17 cellular contexts compared by ENCODE assay signal in the genomic region with DNA sequence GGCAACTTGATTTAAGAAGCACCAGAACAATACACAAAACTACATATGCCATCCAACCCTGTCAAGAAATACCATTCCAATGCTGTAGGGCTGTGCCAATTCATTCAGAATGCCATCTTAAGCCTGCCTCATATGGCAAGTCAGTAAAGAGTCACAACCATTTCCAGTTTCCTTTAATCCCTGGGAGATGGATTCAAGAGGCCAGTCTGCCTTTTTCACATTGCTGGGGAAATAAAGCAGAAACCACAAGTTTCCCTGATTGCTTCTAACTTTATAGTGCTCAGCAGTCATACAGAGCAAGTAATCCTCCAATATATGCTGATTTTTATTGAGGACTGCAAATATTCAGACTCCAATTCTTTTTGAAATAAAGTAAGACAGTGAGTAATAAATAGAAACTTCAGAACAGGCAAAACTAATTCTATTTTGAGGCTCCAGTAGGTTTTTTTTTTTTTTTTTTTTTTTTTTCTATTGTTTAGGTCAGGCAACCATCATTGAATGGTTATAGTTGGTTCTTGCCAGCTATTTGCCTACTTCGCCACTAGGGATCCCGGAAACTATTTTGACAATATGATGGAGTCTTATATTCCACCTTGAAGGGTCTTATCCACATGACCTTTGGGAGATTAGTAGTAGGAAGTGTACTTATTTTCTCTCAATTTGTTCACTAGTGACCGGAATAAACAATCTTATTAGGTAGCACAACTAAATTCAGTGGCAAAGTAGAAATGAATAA.
A peak's percentile ranks its signal among the peaks of the same experiment; 100 is the strongest.
DNase-seq lines count a peak whose midpoint lies in the region; ATAC-seq and TF ChIP-seq lines count a peak whose summit lies in the region.
"Had no signal": no experiment of that assay in that cellular context is flagged by ENCODE, and none has a peak within 500 bp of the region (broad histone marks: within the 10 kb centered on the region; RNA-seq: fewer than 3 reads in every experiment).

No MANE protein-coding gene starts in this region.

- no peaks in the 10 kb centered on the region for H3K36me3 ChIP-seq in mesenchymal stem cell (ENCODE audit: control insufficient read depth in 1 of 2, insufficient read depth in 2 of 2, low read depth in 1 of 2, low read length in 2 of 2)

- H4K20me1 ChIP-seq in H9 (ENCODE audit: control insufficient read depth, insufficient read depth, insufficient read length), result no peaks in the 10 kb centered on the region

- H3K9me3 Mint-ChIP-seq in H9, result no peaks in the 10 kb centered on the region

- no peak overlapping the region for H2BK120ac ChIP-seq in H9 (ENCODE audit: low read depth, low read length, poor library complexity, severe bottlenecking)
- H2BK120ac ChIP-seq in mesenchymal stem cell (ENCODE audit: low read depth, low read length), result no peak overlapping the region

- no peak overlapping the region for H2AFZ ChIP-seq in H9 (ENCODE audit: low read length)
- no peak overlapping the region for H2AFZ ChIP-seq in mesenchymal stem cell (ENCODE audit: low read depth, low read length)

- no peak for DNase-seq in AG09309 (ENCODE audit: low read depth)
- no peak for DNase-seq in H9
- DNase-seq in astrocyte of the spinal cord (ENCODE audit: low read depth, low spot score), result no peak
- DNase-seq in mesenchymal stem cell, result peak; percentile 19
- DNase-seq in KBM-7, result no peak
- DNase-seq in pons (ENCODE audit: low spot score), result no peak
- DNase-seq: activated CD8-positive, alpha-beta T cell treated with anti-CD3 and anti-CD28 coated beads, Interleukin-2, amount 10 ng/mL, durations not matched to agents 7 days and 5 days; activated T-cell treated with anti-CD3 and anti-CD28 coated beads, Interleukin-2, amount 50 U/mL, for 4 hours; NCI-H2029 treated with DMSO at 0.1 percent for 48 hours; NCI-H510A; SIG-M5; stimulated activated CD4-positive, alpha-beta T cell treated with anti-CD3 and anti-CD28 coated beads, Interleukin-2, amount 100 ng/mL, for 48 hours; T-helper 2 cell had no signal

- H3T11ph ChIP-seq in H9 (ENCODE audit: low read length), result no peak overlapping the region

- H4K91ac ChIP-seq in H9 (ENCODE audit: insufficient read length, low read depth, low read length) (no peak overlapping the region), mesenchymal stem cell (ENCODE audit: low read length) (no peak overlapping the region)

- H3K27ac Mint-ChIP-seq in H9, result no peak overlapping the region
- H3K27ac Mint-ChIP-seq: activated CD8-positive, alpha-beta T cell treated with anti-CD3 and anti-CD28 coated beads, Interleukin-2, amount 10 ng/mL, durations not matched to agents 7 days and 5 days; activated naive CD4-positive, alpha-beta T cell treated with anti-CD3 and anti-CD28 coated beads, Interleukin-2, amount 50 U/mL, for 24 hours had no signal

- H3K4ac ChIP-seq in H9 (ENCODE audit: low read depth, low read length) (no peak overlapping the region), mesenchymal stem cell (ENCODE audit: low read depth in 1 of 2, low read length in 2 of 2) (no peak overlapping the region)

- WGBS in H9 (ENCODE audit: extremely low coverage, insufficient read length, low lambda C conversion rate), result no CpG with 5 or more reads among the region's 3 CpGs
- 93% methylated on average over 3 of the region's 3 CpGs for WGBS in mesenchymal stem cell

- H2BK15ac ChIP-seq in H9 (ENCODE audit: low read depth, low read length) (no peak overlapping the region), mesenchymal stem cell (ENCODE audit: low read depth, poor library complexity, severe bottlenecking) (no peak overlapping the region)

- H3K23ac ChIP-seq in H9 (ENCODE audit: insufficient read length, low read depth, low read length) (no peak overlapping the region), mesenchymal stem cell (ENCODE audit: low read length in 2 of 2) (no peak overlapping the region)

- no peak overlapping the region for H4K5ac ChIP-seq in H9 (ENCODE audit: insufficient read length, low read depth, low read length)

- H3K9me3 ChIP-seq in H9 (ENCODE audit: control insufficient read depth, low read depth, low read length) (no peaks in the 10 kb centered on the region), mesenchymal stem cell (ENCODE audit: control insufficient read depth, low read length) (no peaks in the 10 kb centered on the region)

- H3K23me2 ChIP-seq in H9 (ENCODE audit: insufficient read length, low read depth, low read length, poor library complexity, severe bottlenecking), result no peaks in the 10 kb centered on the region

- H3K27me3 ChIP-seq in H9 (ENCODE audit: insufficient read depth, low read length), result no peaks in the 10 kb centered on the region
- no peaks in the 10 kb centered on the region for H3K27me3 ChIP-seq in mesenchymal stem cell (ENCODE audit: control insufficient read depth in 1 of 2, insufficient read depth in 1 of 2, low read length in 2 of 2)

- H3K4me1 Mint-ChIP-seq in H9, result no peaks in the 10 kb centered on the region
- H3K4me1 Mint-ChIP-seq: activated naive CD4-positive, alpha-beta T cell treated with anti-CD3 and anti-CD28 coated beads, Interleukin-2, amount 50 U/mL, for 24 hours had no signal

- H3K79me1 ChIP-seq in H9 (ENCODE audit: insufficient read depth, low read depth, low read length, poor library complexity, severe bottlenecking), result no peaks in the 10 kb centered on the region
- H3K79me1 ChIP-seq in mesenchymal stem cell (replicated peaks; ENCODE audit: low read length, poor library complexity, severe bottlenecking), result no peaks in the 10 kb centered on the region

- H3K79me2 ChIP-seq in H9 (ENCODE audit: insufficient read depth, low read length), result no peaks in the 10 kb centered on the region

- H2BK12ac ChIP-seq in H9 (ENCODE audit: insufficient read length, low read depth, low read length) (no peak overlapping the region), mesenchymal stem cell (ENCODE audit: low read length in 2 of 2) (no peak overlapping the region)

- no peaks in the 10 kb centered on the region for H3K36me3 Mint-ChIP-seq in H9 (ENCODE audit: insufficient read depth in 1 of 3, low read depth in 3 of 3)
- H3K36me3 Mint-ChIP-seq: activated naive CD4-positive, alpha-beta T cell treated with anti-CD3 and anti-CD28 coated beads, Interleukin-2, amount 50 U/mL, for 24 hours had no signal

- H4K8ac ChIP-seq in H9 (replicated peaks; ENCODE audit: insufficient read length, low read depth, low read length) (no peak overlapping the region), mesenchymal stem cell (ENCODE audit: low read length) (no peak overlapping the region)

- H3K4me1 ChIP-seq in H9 (ENCODE audit: insufficient read depth, low read length), result no peaks in the 10 kb centered on the region
- no peaks in the 10 kb centered on the region for H3K4me1 ChIP-seq in mesenchymal stem cell (ENCODE audit: control insufficient read depth, insufficient read depth, low read depth, low read length)

- no peak overlapping the region for H3K4me2 ChIP-seq in H9 (ENCODE audit: insufficient read depth, insufficient read length, low read length)
- H3K4me2 ChIP-seq in mesenchymal stem cell (ENCODE audit: low read length, poor library complexity, severe bottlenecking), result no peak overlapping the region

- H3K4me3 ChIP-seq in AG09309 (ENCODE audit: control insufficient read depth, low read depth, low read length) (no peak overlapping the region), astrocyte of the spinal cord (ENCODE audit: low read depth, low read length) (no peak overlapping the region), mesenchymal stem cell (ENCODE audit: insufficient read depth in 1 of 2, low read depth in 1 of 2, low read length in 2 of 2) (no peak overlapping the region)
- H3K4me3 ChIP-seq: coronary artery had no signal

- in situ Hi-C loops in astrocyte of the spinal cord (cut with HindIII; ENCODE audit: low sequenced_read_pairs), result no loop called here
- in situ Hi-C loops in KBM-7 (cut with MboI; ENCODE audit: low pct_unique_long_range_greater_than_20kb, low sequenced_read_pairs), result no loop called here

- TF ChIP-seq CTCF in AG09309 (IDR thresholded peaks at IDR 0.05; ENCODE audit: control insufficient read depth, insufficient read depth, low read depth, low read length, missing control alignments) (peak; percentile 5), H9 (conservative IDR thresholded peaks at IDR 0.05) (peak; percentile 58), astrocyte of the spinal cord (IDR thresholded peaks at IDR 0.05; ENCODE audit: low read depth, low read length) (peak; percentile 12)

- H2BK5ac ChIP-seq in H9 (ENCODE audit: insufficient read length, low read length) (no peak overlapping the region), mesenchymal stem cell (ENCODE audit: low read depth, low read length, poor library complexity, severe bottlenecking) (no peak overlapping the region)

- no peaks in the 10 kb centered on the region; the same call in 1 of the 2 replicates for H3K27me3 Mint-ChIP-seq in H9 (ENCODE audit: low read depth)
- H3K27me3 Mint-ChIP-seq: activated naive CD4-positive, alpha-beta T cell treated with anti-CD3 and anti-CD28 coated beads, Interleukin-2, amount 50 U/mL, for 24 hours had no signal

- H3K56ac ChIP-seq in H9 (ENCODE audit: insufficient read length, low read depth, low read length), result no peak overlapping the region

- H2AK5ac ChIP-seq in H9 (ENCODE audit: insufficient read length, low read length), result no peak overlapping the region
- no peak overlapping the region for H2AK5ac ChIP-seq in mesenchymal stem cell (ENCODE audit: low read length, severe bottlenecking)

- no peak overlapping the region for H3K4me3 Mint-ChIP-seq in H9
- H3K4me3 Mint-ChIP-seq: activated CD8-positive, alpha-beta T cell treated with anti-CD3 and anti-CD28 coated beads, Interleukin-2, amount 10 ng/mL, durations not matched to agents 7 days and 5 days; activated naive CD4-positive, alpha-beta T cell treated with anti-CD3 and anti-CD28 coated beads, Interleukin-2, amount 50 U/mL, for 24 hours; activated T-cell treated with anti-CD3 and anti-CD28 coated beads, Interleukin-2, amount 50 U/mL, for 4 hours had no signal

- ATAC-seq in GM19455 (IDR thresholded peaks at IDR 0.05; ENCODE audit: unreplicated experiment) (no peak), HG03378 (IDR thresholded peaks at IDR 0.05; ENCODE audit: unreplicated experiment) (no peak)
- ATAC-seq: activated CD8-positive, alpha-beta T cell treated with anti-CD3 and anti-CD28 coated beads, Interleukin-2, amount 10 ng/mL, durations not matched to agents 7 days and 5 days; activated T-cell treated with anti-CD3 and anti-CD28 coated beads, Interleukin-2, amount 50 U/mL, for 4 hours had no signal

- no peak overlapping the region for H2BK20ac ChIP-seq in H9 (ENCODE audit: low read depth, low read length, poor library complexity, severe bottlenecking)

- H3K14ac ChIP-seq in H9 (ENCODE audit: insufficient read depth, low read length), result no peak overlapping the region
- H3K14ac ChIP-seq in mesenchymal stem cell (ENCODE audit: low read length in 2 of 2), result no peak overlapping the region

- H3K27ac ChIP-seq in H9 (ENCODE audit: insufficient read length, low read depth, low read length) (no peak overlapping the region), mesenchymal stem cell (ENCODE audit: low read length, poor library complexity, severe bottlenecking) (no peak overlapping the region)
- H3K27ac ChIP-seq: coronary artery had no signal

- H3K18ac ChIP-seq in H9 (ENCODE audit: insufficient read length, low read depth, low read length), result no peak overlapping the region
- no peak overlapping the region for H3K18ac ChIP-seq in mesenchymal stem cell (ENCODE audit: low read depth in 1 of 2, low read length in 2 of 2)

- H3K9ac ChIP-seq in H9 (ENCODE audit: extremely low read depth, insufficient read length, low read length) (no peak overlapping the region), mesenchymal stem cell (ENCODE audit: low read length) (no peak overlapping the region)

Comparison
In these comparisons a context has a peak if more than half of its experiments do, and no peak if none do; other contexts are left out.
1. CTCF ChIP-seq: peak in every context shown above with its lines; median percentile 58 in H9; 12 in astrocyte of the spinal cord; 5 in AG09309.